Comparison of ENCODE assay signal across 16 cellular contexts in the genomic region with DNA sequence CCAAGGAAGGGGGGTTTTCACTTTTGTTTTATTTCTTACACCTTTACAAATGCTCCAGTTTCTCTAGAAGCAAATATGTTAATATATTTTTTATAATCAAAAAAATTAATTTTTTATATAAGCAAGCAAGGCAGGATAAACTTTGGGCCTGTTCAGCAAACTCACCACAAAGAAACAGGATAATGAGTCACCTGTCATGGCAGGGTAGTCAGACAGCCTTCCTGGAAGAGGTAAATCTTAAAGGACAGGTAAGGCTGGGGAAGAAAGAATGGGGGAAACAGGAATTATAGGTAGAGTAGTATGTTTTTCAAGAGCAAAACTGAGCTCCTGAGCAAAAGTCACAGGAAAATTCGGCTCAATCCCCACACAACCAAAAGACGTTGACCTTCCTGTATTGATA.
"Had no signal": no experiment of that assay in that cellular context is flagged by ENCODE, and none has a peak within 500 bp of the region (broad histone marks: within the 10 kb centered on the region; RNA-seq: fewer than 3 reads in every experiment).

No MANE protein-coding gene starts in this region.

- H3K4me1 ChIP-seq: gastroesophageal sphincter, psoas muscle, testis, tibial nerve, upper lobe of right lung, vagina had no signal

- H3K9me3 ChIP-seq: gastroesophageal sphincter, neutrophil, psoas muscle, testis, tibial nerve, upper lobe of right lung, vagina had no signal

- H3K4me3 ChIP-seq: gastroesophageal sphincter, psoas muscle, testis, tibial nerve, upper lobe of right lung, vagina had no signal

- DNase-seq: effector memory CD8-positive, alpha-beta T cell; erythroblast; glutamatergic neuron; naive thymus-derived CD4-positive, alpha-beta T cell; psoas muscle; stimulated activated CD4-positive, alpha-beta T cell treated with anti-CD3 and anti-CD28 coated beads, Interleukin-2, amount 100 ng/mL, for 24 hours; stimulated activated CD4-positive, alpha-beta T cell treated with anti-CD3 and anti-CD28 coated beads, Interleukin-4, amount 100 ng/mL, for 4 hours; stimulated activated naive B cell treated with anti-CD40 and anti-IgM and Interleukin-4, amounts not matched to agents 10 μg/mL and 1 μg/mL and 100 μg/mL, for 72 hours; stimulated activated naive CD8-positive, alpha-beta T cell treated with anti-CD3 and anti-CD28 coated beads, Interleukin-15, amount 100 ng/mL, for 72 hours; testis; upper lobe of right lung had no signal

- H3K36me3 ChIP-seq: gastroesophageal sphincter, neutrophil, tibial nerve, upper lobe of right lung, vagina had no signal

- ATAC-seq: effector memory CD8-positive, alpha-beta T cell; gastroesophageal sphincter; naive thymus-derived CD4-positive, alpha-beta T cell; psoas muscle; sciatic nerve; stimulated activated naive B cell treated with anti-CD40 and anti-IgM and Interleukin-4, amounts not matched to agents 10 μg/mL and 1 μg/mL and 100 μg/mL, for 72 hours; stimulated activated naive CD8-positive, alpha-beta T cell treated with anti-CD3 and anti-CD28 coated beads, Interleukin-15, amount 100 ng/mL, for 72 hours; upper lobe of right lung had no signal

- H3K27me3 ChIP-seq: gastroesophageal sphincter, neutrophil, testis, tibial nerve, upper lobe of right lung, vagina had no signal

- H3K27ac ChIP-seq: gastroesophageal sphincter, neutrophil, psoas muscle, testis, tibial nerve, upper lobe of right lung, vagina had no signal
